ENCODE assay signal across 30 cellular contexts in genomic region chr17:13283606-13284005, GRCh38.
"Had no signal": no experiment of that assay in that cellular context is flagged by ENCODE, and none has a peak within 500 bp of the region (broad histone marks: within the 10 kb centered on the region; RNA-seq: fewer than 3 reads in every experiment).

No MANE protein-coding gene starts in this region.

- H3K4me1 Mint-ChIP-seq: activated CD8-positive, alpha-beta memory T cell treated with anti-CD3 and anti-CD28 coated beads, Interleukin-2, amount 10 ng/mL, durations not matched to agents 7 days and 5 days; activated naive CD4-positive, alpha-beta T cell treated with anti-CD3 and anti-CD28 coated beads, Interleukin-2, amount 50 U/mL, for 24 hours; brain; central memory CD8-positive, alpha-beta T cell had no signal

- H3K4me3 ChIP-seq: ascending aorta, Peyer's patch, SJSA1 had no signal

- DNase-seq: activated CD4-positive, alpha-beta T cell treated with anti-CD3 and anti-CD28 coated beads for 4 hours; activated CD4-positive, alpha-beta T cell treated with anti-CD3 and anti-CD28 coated beads, Interleukin-2, amount 50 U/mL, for 48 hours; activated CD8-positive, alpha-beta memory T cell treated with anti-CD3 and anti-CD28 coated beads, Interleukin-2, amount 10 ng/mL, durations not matched to agents 7 days and 5 days; activated effector memory CD4-positive, alpha-beta T cell treated with Interleukin-2 at 50 U/mL for 16 hours; activated naive CD4-positive, alpha-beta T cell; activated T-cell treated with anti-CD3 and anti-CD28 coated beads, Interleukin-2, amount 50 U/mL, for 24 hours; amniotic stem cell; Karpas-422; MM.1S; NCI-H1105; NCI-H1436; NCI-H187 treated with DMSO at 0.1 percent for 48 hours; NCI-H2081 treated with DMSO at 0.1 percent for 48 hours; NCI-H2227 treated with DMSO at 0.1 percent for 48 hours; NCI-H446 treated with DMSO at 0.1 percent for 48 hours; NCI-H524 treated with DMSO at 0.1 percent for 48 hours; NCI-H82; Peyer's patch; Right ventricle myocardium superior; SW 1271 had no signal

- H3K4me3 Mint-ChIP-seq: activated CD8-positive, alpha-beta memory T cell treated with anti-CD3 and anti-CD28 coated beads, Interleukin-2, amount 10 ng/mL, durations not matched to agents 7 days and 5 days; activated naive CD4-positive, alpha-beta T cell treated with anti-CD3 and anti-CD28 coated beads, Interleukin-2, amount 50 U/mL, for 24 hours; activated T-cell treated with anti-CD3 and anti-CD28 coated beads, Interleukin-2, amount 50 U/mL, for 24 hours; activated T-helper 1 cell treated with anti-CD3 and anti-CD28 coated beads, Interleukin-12 subunit alpha, Interleukin-12 subunit beta, Interleukin-2, Interleukin-4 antibody, amounts not matched to agents 30 ng/mL and 10 ng/mL and 1 ng/mL, durations not matched to agents 14 hours and 24 hours and 36 hours; brain; central memory CD8-positive, alpha-beta T cell; T-helper 1 cell treated with Interleukin-12 subunit alpha and Interleukin-12 subunit beta and Interleukin-4 antibody, amounts not matched to agents 30 μg/mL and 1 μg/mL, for 36 hours had no signal

- ATAC-seq: activated CD4-positive, CD25-positive, alpha-beta regulatory T cell treated with anti-CD3 and anti-CD28 coated beads, Interleukin-2, amount 50 U/mL, for 24 hours; activated CD8-positive, alpha-beta memory T cell treated with anti-CD3 and anti-CD28 coated beads, Interleukin-2, amount 10 ng/mL, durations not matched to agents 7 days and 5 days; SK-N-SH treated with all-trans-retinoic acid at 6 μM for 48 hours had no signal

- H3K4me1 ChIP-seq: ascending aorta, Peyer's patch, SJSA1 had no signal

- H3K36me3 ChIP-seq: ascending aorta, Peyer's patch, SJSA1 had no signal

- H3K27me3 Mint-ChIP-seq: activated CD8-positive, alpha-beta memory T cell treated with anti-CD3 and anti-CD28 coated beads, Interleukin-2, amount 10 ng/mL, durations not matched to agents 7 days and 5 days; activated naive CD4-positive, alpha-beta T cell treated with anti-CD3 and anti-CD28 coated beads, Interleukin-2, amount 50 U/mL, for 24 hours; activated T-cell treated with anti-CD3 and anti-CD28 coated beads, Interleukin-2, amount 50 U/mL, for 24 hours; brain; central memory CD8-positive, alpha-beta T cell had no signal

- H3K9me3 ChIP-seq: ascending aorta, Peyer's patch, SJSA1 had no signal

- H3K36me3 Mint-ChIP-seq: activated CD8-positive, alpha-beta memory T cell treated with anti-CD3 and anti-CD28 coated beads, Interleukin-2, amount 10 ng/mL, durations not matched to agents 7 days and 5 days; activated naive CD4-positive, alpha-beta T cell treated with anti-CD3 and anti-CD28 coated beads, Interleukin-2, amount 50 U/mL, for 24 hours; brain had no signal

- H3K27ac Mint-ChIP-seq: activated CD8-positive, alpha-beta memory T cell treated with anti-CD3 and anti-CD28 coated beads, Interleukin-2, amount 10 ng/mL, durations not matched to agents 7 days and 5 days; activated naive CD4-positive, alpha-beta T cell treated with anti-CD3 and anti-CD28 coated beads, Interleukin-2, amount 50 U/mL, for 24 hours; activated T-cell treated with anti-CD3 and anti-CD28 coated beads, Interleukin-2, amount 50 U/mL, for 24 hours; activated T-helper 1 cell treated with anti-CD3 and anti-CD28 coated beads, Interleukin-12 subunit alpha, Interleukin-12 subunit beta, Interleukin-2, Interleukin-4 antibody, amounts not matched to agents 30 ng/mL and 10 ng/mL and 1 ng/mL, durations not matched to agents 14 hours and 24 hours and 36 hours; brain; T-helper 1 cell treated with Interleukin-12 subunit alpha and Interleukin-12 subunit beta and Interleukin-4 antibody, amounts not matched to agents 30 μg/mL and 1 μg/mL, for 36 hours had no signal

- H3K27me3 ChIP-seq: ascending aorta, Peyer's patch, SJSA1 had no signal

- H3K27ac ChIP-seq: ascending aorta, Peyer's patch, RWPE1, SJSA1 had no signal

- H3K9me3 Mint-ChIP-seq: activated naive CD4-positive, alpha-beta T cell treated with anti-CD3 and anti-CD28 coated beads, Interleukin-2, amount 50 U/mL, for 24 hours; activated T-cell treated with anti-CD3 and anti-CD28 coated beads, Interleukin-2, amount 50 U/mL, for 24 hours; activated T-helper 1 cell treated with anti-CD3 and anti-CD28 coated beads, Interleukin-12 subunit alpha, Interleukin-12 subunit beta, Interleukin-2, Interleukin-4 antibody, amounts not matched to agents 30 ng/mL and 10 ng/mL and 1 ng/mL, durations not matched to agents 14 hours and 24 hours and 36 hours; brain; central memory CD8-positive, alpha-beta T cell; T-helper 1 cell treated with Interleukin-12 subunit alpha and Interleukin-12 subunit beta and Interleukin-4 antibody, amounts not matched to agents 30 μg/mL and 1 μg/mL, for 36 hours had no signal
